In genomic region chr14:21090194-21090939, GRCh38 we compare ENCODE assay signal across 8 cellular contexts. TPM values are rescaled to one million over a fixed set of nuclear protein-coding genes. Genes with fewer than 3 reads are reported as not detected.
A peak's percentile ranks its signal among the peaks of the same experiment; 100 is the strongest.
DNase-seq lines count a peak whose midpoint lies in the region; ATAC-seq, FAIRE-seq and TF ChIP-seq lines count a peak whose summit lies in the region.

No MANE protein-coding gene starts in this region.

- DNase-seq in 8988T (peak; percentile 91), GM13977 (ENCODE audit: low spot score) (no peak), keratinocyte (ENCODE audit: low read depth, low spot score) (no peak), NOMO-1 treated with DMSO at 0.1 percent for 48 hours (lab: John Stamatoyannopoulos, UW; ENCODE audit: unreplicated experiment) (no peak), C1 segment of cervical spinal cord (lab: John Stamatoyannopoulos, UW) (no peak)
- peak; percentile 46 for DNase-seq in activated naive CD4-positive, alpha-beta T cell treated with anti-CD3 and anti-CD28 coated beads, Interleukin-2, amount 10 ng/mL, durations not matched to agents 7 days and 5 days

- no peak overlapping the region for H3K27ac Mint-ChIP-seq in activated naive CD4-positive, alpha-beta T cell treated with anti-CD3 and anti-CD28 coated beads, Interleukin-2, amount 10 ng/mL, durations not matched to agents 7 days and 5 days

- CTCF ChIA-PET in activated naive CD4-positive, alpha-beta T cell treated with anti-CD3 and anti-CD28 coated beads, Interleukin-2, amount 10 ng/mL, durations not matched to agents 7 days and 5 days (lab: Charles Lee), result interaction anchor here (1.1 to 4.1 kb wide), 7 partner anchors 12 to 76 kb away, joined by 3 to 72 read pairs (median 36); partner anchors contain the start of genes ARHGEF40 and TMEM253

- H3K36me3 ChIP-seq in keratinocyte (ENCODE audit: control insufficient read depth in 2 of 2, extremely low read depth in 1 of 2, insufficient read depth in 2 of 2, low read length in 2 of 2), result peaks cover 18 to 23% of the 10 kb centered on the region in 2 experiments

- H4K20me1 ChIP-seq in keratinocyte (ENCODE audit: control insufficient read depth, extremely low read depth, insufficient read depth, low read length), result peaks cover 4% of the 10 kb centered on the region

- no peaks in the 10 kb centered on the region for H3K9me3 Mint-ChIP-seq in activated naive CD4-positive, alpha-beta T cell treated with anti-CD3 and anti-CD28 coated beads, Interleukin-2, amount 10 ng/mL, durations not matched to agents 7 days and 5 days

- H3K27me3 ChIP-seq in keratinocyte (ENCODE audit: control insufficient read depth, extremely low read depth, insufficient read depth, low read length), result no peaks in the 10 kb centered on the region

- no peak overlapping the region for H3K4me3 ChIP-seq in keratinocyte (ENCODE audit: control insufficient read depth in 2 of 3, extremely low read depth in 1 of 3, insufficient read depth in 2 of 3, low read depth in 1 of 3, low read length in 3 of 3)

- no peaks in the 10 kb centered on the region for H3K36me3 Mint-ChIP-seq in activated naive CD4-positive, alpha-beta T cell treated with anti-CD3 and anti-CD28 coated beads, Interleukin-2, amount 10 ng/mL, durations not matched to agents 7 days and 5 days

- no peak overlapping the region for H2AFZ ChIP-seq in keratinocyte (ENCODE audit: control insufficient read depth, low read length)

- ATAC-seq in GM21381 (IDR thresholded peaks at IDR 0.05; ENCODE audit: unreplicated experiment), result no peak
- ATAC-seq in GM19467 (IDR thresholded peaks at IDR 0.05; ENCODE audit: unreplicated experiment), result no peak

- H3K9me1 ChIP-seq in keratinocyte (ENCODE audit: control insufficient read depth, extremely low read depth, insufficient read depth, low read length), result no peaks in the 10 kb centered on the region

- H3K4me3 Mint-ChIP-seq in activated naive CD4-positive, alpha-beta T cell treated with anti-CD3 and anti-CD28 coated beads, Interleukin-2, amount 10 ng/mL, durations not matched to agents 7 days and 5 days, result no peak overlapping the region

- H3K9me3 ChIP-seq in keratinocyte (ENCODE audit: control insufficient read depth, low read depth, low read length), result no peaks in the 10 kb centered on the region

- H3K4me2 ChIP-seq in keratinocyte (ENCODE audit: control insufficient read depth, extremely low read depth, insufficient read depth, low read depth, low read length), result no peak overlapping the region

- no peak overlapping the region for H3K27ac ChIP-seq in keratinocyte (ENCODE audit: control insufficient read depth, insufficient read depth, low read length)

- H3K4me1 ChIP-seq in keratinocyte (ENCODE audit: control insufficient read depth, extremely low read depth, insufficient read depth, low read length), result peaks cover 4% of the 10 kb centered on the region

- dilution Hi-C loops in keratinocyte (cut with MboI; ENCODE audit: extremely low pct_ligation_motif_present, low sequenced_read_pairs), result no loop called here

- no peak for FAIRE-seq in keratinocyte (lab: Jason Lieb, UNC)

- TF ChIP-seq CTCF in GM13977 (IDR thresholded peaks at IDR 0.05; ENCODE audit: extremely low read depth, insufficient read depth, missing control alignments), result peak; percentile 44
- TF ChIP-seq CTCF in keratinocyte (optimal IDR thresholded peaks at IDR 0.05 in 1 of 3, IDR thresholded peaks at IDR 0.05 in 1 of 3, conservative IDR thresholded peaks at IDR 0.05 in 1 of 3; ENCODE audit: extremely low read depth in 1 of 3, insufficient read depth in 2 of 3, low read length in 3 of 3), result peak; percentile 48 to 59 (median 50)

- H3K9ac ChIP-seq in keratinocyte (ENCODE audit: control insufficient read depth, extremely low read depth, insufficient read depth, low read length), result no peak overlapping the region

- H3K4me1 Mint-ChIP-seq in activated naive CD4-positive, alpha-beta T cell treated with anti-CD3 and anti-CD28 coated beads, Interleukin-2, amount 10 ng/mL, durations not matched to agents 7 days and 5 days, result peaks cover 23% of the 10 kb centered on the region

- H3K27me3 Mint-ChIP-seq in activated naive CD4-positive, alpha-beta T cell treated with anti-CD3 and anti-CD28 coated beads, Interleukin-2, amount 10 ng/mL, durations not matched to agents 7 days and 5 days, result peaks cover 31% of the 10 kb centered on the region

- H3K79me2 ChIP-seq in keratinocyte (ENCODE audit: control insufficient read depth, insufficient read depth, low read length), result peaks cover 9% of the 10 kb centered on the region

- in situ Hi-C loops in GM13977 (cut with MboI; ENCODE audit: low pct_unique_long_range_greater_than_20kb, low sequenced_read_pairs, unreplicated experiment), result no loop called here

RNA-seq across cellular contexts. Expression of gene ZNF219, which starts 8.1 kb away (rescaled TPM):
- 23.1 to 35.3 TPM (median 24.8 TPM) in 3 replicates for polyA plus RNA-seq in keratinocyte
- polyA plus RNA-seq in keratinocyte (2011; ENCODE audit: low read depth), result 3.3 TPM
- 13.6 and 54.2 TPM in 2 replicates for polyA plus RNA-seq in keratinocyte (2011; cell fraction: cytosol; rRNA removed)
- 92.2 and 119 TPM in 2 replicates for polyA plus RNA-seq in keratinocyte (2011; cell fraction: nucleus; rRNA removed)
- 23.8 and 28.7 TPM in 2 replicates for polyA plus RNA-seq in keratinocyte (2012; ENCODE audit: low replicate concordance)
- polyA minus RNA-seq in keratinocyte, result 16.3 to 21.7 TPM (median 21.3 TPM) in 3 replicates
- polyA minus RNA-seq in keratinocyte (2011; cell fraction: cytosol; rRNA and poly(A)+ RNA removed), result 57.2 TPM
- 23.7 and 26.5 TPM in 2 replicates for polyA minus RNA-seq in keratinocyte (2011; cell fraction: nucleus; rRNA and poly(A)+ RNA removed)

RNA-seq across cellular contexts. Expression of gene TMEM253, which starts 10.5 kb away (rescaled TPM):
- polyA plus RNA-seq in keratinocyte, result 1.1 to 1.4 TPM (median 1.3 TPM) in 3 replicates
- 1.2 TPM for polyA plus RNA-seq in keratinocyte (2011; ENCODE audit: low read depth)
- polyA plus RNA-seq in keratinocyte (2011; cell fraction: cytosol; rRNA removed), result 0.74 and 1.1 TPM in 2 replicates
- polyA plus RNA-seq in keratinocyte (2011; cell fraction: nucleus; rRNA removed), result 1.7 and 1.8 TPM in 2 replicates
- polyA plus RNA-seq in keratinocyte (2012; ENCODE audit: low replicate concordance), result 1.4 and 2.1 TPM in 2 replicates
- polyA minus RNA-seq in keratinocyte, result 0.63 to 1.9 TPM (median 1.2 TPM) in 3 replicates
- not detected for polyA minus RNA-seq in keratinocyte (2011; cell fraction: cytosol; rRNA and poly(A)+ RNA removed)
- 0.53 TPM in 1 of 2 replicates, not detected in the other for polyA minus RNA-seq in keratinocyte (2011; cell fraction: nucleus; rRNA and poly(A)+ RNA removed)

RNA-seq across cellular contexts. Expression of gene ARHGEF40, which starts 20.3 kb away (rescaled TPM):
- 8.7 to 14.4 TPM (median 11.9 TPM) in 3 replicates for polyA plus RNA-seq in keratinocyte
- polyA plus RNA-seq in keratinocyte (2011; ENCODE audit: low read depth), result 7.7 TPM
- polyA plus RNA-seq in keratinocyte (2011; cell fraction: cytosol; rRNA removed), result 10.9 and 11.1 TPM in 2 replicates
- polyA plus RNA-seq in keratinocyte (2011; cell fraction: nucleus; rRNA removed), result 34.3 and 52.7 TPM in 2 replicates
- 7.0 and 8.0 TPM in 2 replicates for polyA plus RNA-seq in keratinocyte (2012; ENCODE audit: low replicate concordance)
- 10.5 to 39.4 TPM (median 26.2 TPM) in 3 replicates for polyA minus RNA-seq in keratinocyte
- 9.4 TPM for polyA minus RNA-seq in keratinocyte (2011; cell fraction: cytosol; rRNA and poly(A)+ RNA removed)
- polyA minus RNA-seq in keratinocyte (2011; cell fraction: nucleus; rRNA and poly(A)+ RNA removed), result 14.1 and 16.1 TPM in 2 replicates

RNA-seq across cellular contexts. Expression of gene RNASE8, which starts 32.7 kb away (rescaled TPM):
- not detected in 3 replicates for polyA plus RNA-seq in keratinocyte
- polyA plus RNA-seq in keratinocyte (2011; ENCODE audit: low read depth), result 0.45 TPM
- not detected in 2 replicates for polyA plus RNA-seq in keratinocyte (2011; cell fraction: cytosol; rRNA removed)
- polyA plus RNA-seq in keratinocyte (2011; cell fraction: nucleus; rRNA removed), result not detected in 2 replicates
- 0.63 TPM in 1 of 2 replicates, not detected in the other for polyA plus RNA-seq in keratinocyte (2012; ENCODE audit: low replicate concordance)
- not detected in 3 replicates for polyA minus RNA-seq in keratinocyte
- not detected for polyA minus RNA-seq in keratinocyte (2011; cell fraction: cytosol; rRNA and poly(A)+ RNA removed)
- not detected in 2 replicates for polyA minus RNA-seq in keratinocyte (2011; cell fraction: nucleus; rRNA and poly(A)+ RNA removed)

RNA-seq across cellular contexts. Expression of gene RNASE7, which starts 48.2 kb away (rescaled TPM):
- polyA plus RNA-seq in keratinocyte, result 17.4 to 36.6 TPM (median 19.0 TPM) in 3 replicates
- 169 TPM for polyA plus RNA-seq in keratinocyte (2011; ENCODE audit: low read depth)
- 19.3 and 22.8 TPM in 2 replicates for polyA plus RNA-seq in keratinocyte (2011; cell fraction: cytosol; rRNA removed)
- 51.6 and 58.1 TPM in 2 replicates for polyA plus RNA-seq in keratinocyte (2011; cell fraction: nucleus; rRNA removed)
- 24.5 and 513 TPM in 2 replicates for polyA plus RNA-seq in keratinocyte (2012; ENCODE audit: low replicate concordance)
- 14.7 to 29.6 TPM (median 16.9 TPM) in 3 replicates for polyA minus RNA-seq in keratinocyte
- 21.3 TPM for polyA minus RNA-seq in keratinocyte (2011; cell fraction: cytosol; rRNA and poly(A)+ RNA removed)
- polyA minus RNA-seq in keratinocyte (2011; cell fraction: nucleus; rRNA and poly(A)+ RNA removed), result 22.5 and 22.9 TPM in 2 replicates

Comparison
In these comparisons a context has a peak if more than half of its experiments do, and no peak if none do; other contexts are left out.
1. DNase-seq: peak in 8988T (single experiment) and activated naive CD4-positive, alpha-beta T cell treated with anti-CD3 and anti-CD28 coated beads, Interleukin-2, amount 10 ng/mL, durations not matched to agents 7 days and 5 days (single experiment); none in GM13977 (single experiment), keratinocyte (single experiment), NOMO-1 treated with DMSO at 0.1 percent for 48 hours (single experiment) and C1 segment of cervical spinal cord (0 of 14).